ENCODE assay signal across 23 cellular contexts in the genomic region with DNA sequence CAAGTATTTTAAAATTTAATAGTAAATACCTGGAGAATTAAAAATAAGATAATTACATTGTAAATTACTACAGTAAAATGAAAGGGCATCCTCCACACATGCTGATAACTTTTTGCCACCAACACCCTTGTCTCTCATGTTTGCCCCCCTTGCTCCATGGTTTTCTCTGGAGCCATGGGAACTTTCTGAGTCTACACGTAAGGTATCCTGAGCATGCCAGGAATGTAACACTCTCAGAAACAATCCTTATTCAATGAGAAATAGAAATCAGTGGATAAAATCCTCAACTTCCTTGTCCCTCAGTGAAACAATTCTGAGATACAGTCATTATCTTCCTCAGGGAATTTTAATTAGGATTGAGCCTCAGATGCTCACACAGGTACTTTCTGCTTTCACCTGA.
DNase-seq lines count a peak whose midpoint lies in the region; ATAC-seq and TF ChIP-seq lines count a peak whose summit lies in the region.
"Had no signal": no experiment of that assay in that cellular context is flagged by ENCODE, and none has a peak within 500 bp of the region (broad histone marks: within the 10 kb centered on the region; RNA-seq: fewer than 3 reads in every experiment).

No MANE protein-coding gene starts in this region.

- H3K27ac Mint-ChIP-seq in WTC11 (peak overlapping the region; percentile 86), nephron progenitor cell (peak overlapping the region; percentile 20)
- H3K27ac Mint-ChIP-seq: activated T-cell treated with anti-CD3 and anti-CD28 coated beads, Interleukin-2, amount 50 U/mL, for 72 hours; CD4-positive, alpha-beta T cell; naive thymus-derived CD8-positive, alpha-beta T cell had no signal

- TF ChIP-seq POLR2A in vagina (IDR thresholded peaks at IDR 0.05) = no peak

- ATAC-seq in WTC11 = peak; percentile 93
- ATAC-seq in left cardiac atrium = no peak
- ATAC-seq: A549; activated T-cell treated with anti-CD3 and anti-CD28 coated beads, Interleukin-2, amount 50 U/mL, for 72 hours; foreskin keratinocyte; naive thymus-derived CD8-positive, alpha-beta T cell had no signal

- H3K4me1 Mint-ChIP-seq in WTC11 = peaks cover 15% of the 10 kb centered on the region
- H3K4me1 Mint-ChIP-seq in nephron progenitor cell = no peaks in the 10 kb centered on the region
- H3K4me1 Mint-ChIP-seq: naive thymus-derived CD8-positive, alpha-beta T cell had no signal

- H3K4me3 Mint-ChIP-seq in WTC11 = no peak overlapping the region
- no peak overlapping the region for H3K4me3 Mint-ChIP-seq in nephron progenitor cell
- H3K4me3 Mint-ChIP-seq: activated T-cell treated with anti-CD3 and anti-CD28 coated beads, Interleukin-2, amount 50 U/mL, for 72 hours; CD4-positive, alpha-beta T cell; naive thymus-derived CD8-positive, alpha-beta T cell had no signal

- CTCF ChIA-PET in WTC11 (lab: Charles Lee) = no interaction called here

- no peaks in the 10 kb centered on the region for H3K9me3 ChIP-seq in vagina
- H3K9me3 ChIP-seq: A549 had no signal

- intact Hi-C loops in left cardiac atrium (cut with DNase I) (no loop called here), vagina (cut with DNase I) (no loop called here)

- H3K36me3 ChIP-seq in vagina = no peaks in the 10 kb centered on the region
- H3K36me3 ChIP-seq: esophagus muscularis mucosa had no signal

- no peaks in the 10 kb centered on the region for H3K27me3 ChIP-seq in vagina
- H3K27me3 ChIP-seq: esophagus muscularis mucosa, foreskin keratinocyte had no signal

- peak; percentile 8 for DNase-seq in ELF-1 (ENCODE audit: low read depth, low spot score)
- no peak for DNase-seq in WTC11 (ENCODE audit: low spot score)
- DNase-seq in iPS DF 4.7 (ENCODE audit: extremely low read depth, low spot score) = peak; percentile 64
- no peak for DNase-seq in nephron progenitor cell
- DNase-seq in left cardiac atrium = no peak
- no peak for DNase-seq in vagina (ENCODE audit: extremely low spot score in 2 of 2)
- DNase-seq in NCI-H2029 treated with DMSO at 0.1 percent for 48 hours (lab: John Stamatoyannopoulos, UW) = no peak
- DNase-seq in Kasumi-1 (lab: John Stamatoyannopoulos, UW) = no peak
- DNase-seq: activated CD4-positive, alpha-beta T cell treated with anti-CD3 and anti-CD28 coated beads, Interleukin-2, amount 50 U/mL, for 48 hours; activated CD4-positive, CD25-positive, alpha-beta regulatory T cell; activated T-cell treated with anti-CD3 and anti-CD28 coated beads, Interleukin-2, amount 50 U/mL, for 72 hours; caudate nucleus; CD4-positive, alpha-beta T cell; DND-41; KBM-7; naive thymus-derived CD8-positive, alpha-beta T cell; NCI-H1930; NCI-H524; stimulated activated naive CD4-positive, alpha-beta T cell treated with Interleukin-2 at 50 U/mL for 16 hours had no signal

- H3K4me1 ChIP-seq in vagina = no peaks in the 10 kb centered on the region
- H3K4me1 ChIP-seq: A549 had no signal

- TF ChIP-seq CTCF in WTC11 (IDR thresholded peaks at IDR 0.05) = no peak
- TF ChIP-seq CTCF in nephron progenitor cell (IDR thresholded peaks at IDR 0.05) = no peak
- no peak for TF ChIP-seq CTCF in vagina (IDR thresholded peaks at IDR 0.05)

- peaks cover 4% of the 10 kb centered on the region; the same call in 1 of the 2 replicates for H3K36me3 Mint-ChIP-seq in WTC11
- no peaks in the 10 kb centered on the region for H3K36me3 Mint-ChIP-seq in nephron progenitor cell (ENCODE audit: low read depth)

- POLR2A ChIA-PET in WTC11 (lab: Charles Lee) = no interaction called here

- H3K4me3 ChIP-seq in vagina = no peak overlapping the region
- H3K4me3 ChIP-seq: A549, esophagus muscularis mucosa, SK-N-MC had no signal

- H3K9me3 Mint-ChIP-seq in WTC11 = peaks cover 1% of the 10 kb centered on the region
- peaks cover 10% of the 10 kb centered on the region for H3K9me3 Mint-ChIP-seq in nephron progenitor cell

- H3K27ac ChIP-seq in vagina = no peak overlapping the region
- H3K27ac ChIP-seq: A549, esophagus muscularis mucosa, foreskin keratinocyte, SK-N-MC had no signal

- no peaks in the 10 kb centered on the region for H3K27me3 Mint-ChIP-seq in WTC11 (ENCODE audit: low read depth)
- no peaks in the 10 kb centered on the region for H3K27me3 Mint-ChIP-seq in nephron progenitor cell (ENCODE audit: low read depth, poor library complexity)
- H3K27me3 Mint-ChIP-seq: CD4-positive, alpha-beta T cell; naive thymus-derived CD8-positive, alpha-beta T cell had no signal

TF ChIP-seq in WTC11, 78 proteins besides CTCF, POLR2A, EP300 and RAD21:
- TF ChIP-seq ESRRA (CRISPR knock-in tag; IDR thresholded peaks at IDR 0.05; ENCODE audit: borderline replicate concordance) = no peak
- TF ChIP-seq, protein P1, sequence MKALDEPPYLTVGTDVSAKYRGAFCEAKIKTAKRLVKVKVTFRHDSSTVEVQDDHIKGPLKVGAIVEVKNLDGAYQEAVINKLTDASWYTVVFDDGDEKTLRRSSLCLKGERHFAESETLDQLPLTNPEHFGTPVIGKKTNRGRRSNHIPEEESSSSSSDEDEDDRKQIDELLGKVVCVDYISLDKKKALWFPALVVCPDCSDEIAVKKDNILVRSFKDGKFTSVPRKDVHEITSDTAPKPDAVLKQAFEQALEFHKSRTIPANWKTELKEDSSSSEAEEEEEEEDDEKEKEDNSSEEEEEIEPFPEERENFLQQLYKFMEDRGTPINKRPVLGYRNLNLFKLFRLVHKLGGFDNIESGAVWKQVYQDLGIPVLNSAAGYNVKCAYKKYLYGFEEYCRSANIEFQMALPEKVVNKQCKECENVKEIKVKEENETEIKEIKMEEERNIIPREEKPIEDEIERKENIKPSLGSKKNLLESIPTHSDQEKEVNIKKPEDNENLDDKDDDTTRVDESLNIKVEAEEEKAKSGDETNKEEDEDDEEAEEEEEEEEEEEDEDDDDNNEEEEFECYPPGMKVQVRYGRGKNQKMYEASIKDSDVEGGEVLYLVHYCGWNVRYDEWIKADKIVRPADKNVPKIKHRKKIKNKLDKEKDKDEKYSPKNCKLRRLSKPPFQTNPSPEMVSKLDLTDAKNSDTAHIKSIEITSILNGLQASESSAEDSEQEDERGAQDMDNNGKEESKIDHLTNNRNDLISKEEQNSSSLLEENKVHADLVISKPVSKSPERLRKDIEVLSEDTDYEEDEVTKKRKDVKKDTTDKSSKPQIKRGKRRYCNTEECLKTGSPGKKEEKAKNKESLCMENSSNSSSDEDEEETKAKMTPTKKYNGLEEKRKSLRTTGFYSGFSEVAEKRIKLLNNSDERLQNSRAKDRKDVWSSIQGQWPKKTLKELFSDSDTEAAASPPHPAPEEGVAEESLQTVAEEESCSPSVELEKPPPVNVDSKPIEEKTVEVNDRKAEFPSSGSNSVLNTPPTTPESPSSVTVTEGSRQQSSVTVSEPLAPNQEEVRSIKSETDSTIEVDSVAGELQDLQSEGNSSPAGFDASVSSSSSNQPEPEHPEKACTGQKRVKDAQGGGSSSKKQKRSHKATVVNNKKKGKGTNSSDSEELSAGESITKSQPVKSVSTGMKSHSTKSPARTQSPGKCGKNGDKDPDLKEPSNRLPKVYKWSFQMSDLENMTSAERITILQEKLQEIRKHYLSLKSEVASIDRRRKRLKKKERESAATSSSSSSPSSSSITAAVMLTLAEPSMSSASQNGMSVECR (CRISPR knock-in tag; IDR thresholded peaks at IDR 0.05; ENCODE audit: borderline replicate concordance) = no peak
- no peak for TF ChIP-seq RORB (CRISPR knock-in tag; IDR thresholded peaks at IDR 0.05)
- no peak for TF ChIP-seq NFATC4 (CRISPR knock-in tag; IDR thresholded peaks at IDR 0.05)
- no peak for TF ChIP-seq JAZF1 (CRISPR knock-in tag; IDR thresholded peaks at IDR 0.05)
- no peak for TF ChIP-seq OVOL2 (CRISPR knock-in tag; IDR thresholded peaks at IDR 0.05; ENCODE audit: borderline replicate concordance)
- TF ChIP-seq, protein P2, sequence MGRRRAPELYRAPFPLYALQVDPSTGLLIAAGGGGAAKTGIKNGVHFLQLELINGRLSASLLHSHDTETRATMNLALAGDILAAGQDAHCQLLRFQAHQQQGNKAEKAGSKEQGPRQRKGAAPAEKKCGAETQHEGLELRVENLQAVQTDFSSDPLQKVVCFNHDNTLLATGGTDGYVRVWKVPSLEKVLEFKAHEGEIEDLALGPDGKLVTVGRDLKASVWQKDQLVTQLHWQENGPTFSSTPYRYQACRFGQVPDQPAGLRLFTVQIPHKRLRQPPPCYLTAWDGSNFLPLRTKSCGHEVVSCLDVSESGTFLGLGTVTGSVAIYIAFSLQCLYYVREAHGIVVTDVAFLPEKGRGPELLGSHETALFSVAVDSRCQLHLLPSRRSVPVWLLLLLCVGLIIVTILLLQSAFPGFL (CRISPR knock-in tag; IDR thresholded peaks at IDR 0.05; ENCODE audit: borderline replicate concordance) = no peak
- no peak for TF ChIP-seq ZNF396 (CRISPR knock-in tag; IDR thresholded peaks at IDR 0.05; ENCODE audit: borderline replicate concordance)
- TF ChIP-seq, protein P3, sequence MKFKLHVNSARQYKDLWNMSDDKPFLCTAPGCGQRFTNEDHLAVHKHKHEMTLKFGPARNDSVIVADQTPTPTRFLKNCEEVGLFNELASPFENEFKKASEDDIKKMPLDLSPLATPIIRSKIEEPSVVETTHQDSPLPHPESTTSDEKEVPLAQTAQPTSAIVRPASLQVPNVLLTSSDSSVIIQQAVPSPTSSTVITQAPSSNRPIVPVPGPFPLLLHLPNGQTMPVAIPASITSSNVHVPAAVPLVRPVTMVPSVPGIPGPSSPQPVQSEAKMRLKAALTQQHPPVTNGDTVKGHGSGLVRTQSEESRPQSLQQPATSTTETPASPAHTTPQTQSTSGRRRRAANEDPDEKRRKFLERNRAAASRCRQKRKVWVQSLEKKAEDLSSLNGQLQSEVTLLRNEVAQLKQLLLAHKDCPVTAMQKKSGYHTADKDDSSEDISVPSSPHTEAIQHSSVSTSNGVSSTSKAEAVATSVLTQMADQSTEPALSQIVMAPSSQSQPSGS (CRISPR knock-in tag; IDR thresholded peaks at IDR 0.05; ENCODE audit: borderline replicate concordance, low read depth) = no peak
- TF ChIP-seq FOXJ3 (CRISPR knock-in tag; IDR thresholded peaks at IDR 0.05; ENCODE audit: borderline replicate concordance) = no peak
- TF ChIP-seq, protein P4, sequence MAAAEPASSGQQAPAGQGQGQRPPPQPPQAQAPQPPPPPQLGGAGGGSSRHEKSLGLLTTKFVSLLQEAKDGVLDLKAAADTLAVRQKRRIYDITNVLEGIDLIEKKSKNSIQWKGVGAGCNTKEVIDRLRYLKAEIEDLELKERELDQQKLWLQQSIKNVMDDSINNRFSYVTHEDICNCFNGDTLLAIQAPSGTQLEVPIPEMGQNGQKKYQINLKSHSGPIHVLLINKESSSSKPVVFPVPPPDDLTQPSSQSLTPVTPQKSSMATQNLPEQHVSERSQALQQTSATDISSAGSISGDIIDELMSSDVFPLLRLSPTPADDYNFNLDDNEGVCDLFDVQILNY (CRISPR knock-in tag; IDR thresholded peaks at IDR 0.05) = no peak

Comparison
In these comparisons a context has a peak if more than half of its experiments do, and no peak if none do; other contexts are left out.
1. DNase-seq: peak in ELF-1 (single experiment) and iPS DF 4.7 (single experiment); none in WTC11 (single experiment), nephron progenitor cell (single experiment), left cardiac atrium (single experiment), vagina (0 of 2), NCI-H2029 treated with DMSO at 0.1 percent for 48 hours (single experiment) and Kasumi-1 (0 of 2).